Comparison of ENCODE assay signal across 5 cellular contexts in the genomic region with DNA sequence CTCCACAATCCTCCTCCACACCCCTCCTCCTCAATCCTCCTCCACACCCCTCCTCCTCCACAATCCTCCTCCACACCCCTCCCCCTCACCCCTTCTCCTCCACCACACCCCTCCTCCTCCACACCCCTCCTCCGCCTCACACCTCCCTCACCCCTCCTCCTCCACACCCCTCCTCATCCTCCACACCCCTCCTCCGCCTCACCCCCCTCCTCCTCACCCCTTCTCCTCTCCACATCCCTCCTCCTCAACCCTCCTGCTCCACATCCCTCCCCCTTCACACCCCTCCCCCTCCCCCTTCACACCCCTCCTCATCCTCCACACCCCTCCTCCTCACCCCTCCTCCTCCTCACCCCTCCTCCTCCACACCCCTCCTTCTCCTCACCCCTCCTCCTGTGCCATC.
"Had no signal": no experiment of that assay in that cellular context is flagged by ENCODE, and none has a peak within 500 bp of the region (broad histone marks: within the 10 kb centered on the region; RNA-seq: fewer than 3 reads in every experiment).

No MANE protein-coding gene starts in this region.

- H3K27me3 Mint-ChIP-seq: activated T-cell treated with anti-CD3 and anti-CD28 coated beads, Interleukin-2, amount 50 U/mL, for 24 hours; naive thymus-derived CD8-positive, alpha-beta T cell had no signal

- H3K9me3 Mint-ChIP-seq: activated T-cell treated with anti-CD3 and anti-CD28 coated beads, Interleukin-2, amount 50 U/mL, for 24 hours; naive thymus-derived CD8-positive, alpha-beta T cell had no signal

- H3K27me3 ChIP-seq: transverse colon had no signal

- H3K4me3 ChIP-seq: mucosa of descending colon, transverse colon had no signal

- H3K4me3 Mint-ChIP-seq: activated T-cell treated with anti-CD3 and anti-CD28 coated beads, Interleukin-2, amount 50 U/mL, for 24 hours had no signal

- H3K9me3 ChIP-seq: mucosa of descending colon, neutrophil, transverse colon had no signal

- H3K27ac ChIP-seq: neutrophil had no signal
